ENCODE assay signal across 36 cellular contexts in genomic region chr2:16952368-16952767, GRCh38.
"Had no signal": no experiment of that assay in that cellular context is flagged by ENCODE, and none has a peak within 500 bp of the region (broad histone marks: within the 10 kb centered on the region; RNA-seq: fewer than 3 reads in every experiment).

No MANE protein-coding gene starts in this region.

- H3K27me3 Mint-ChIP-seq: activated CD4-positive, alpha-beta T cell treated with anti-CD3 and anti-CD28 coated beads, Interleukin-2, amount 10 ng/mL, durations not matched to agents 24 days and 14 days; activated CD8-positive, alpha-beta T cell treated with anti-CD3 and anti-CD28 coated beads for 36 hours; activated naive CD8-positive, alpha-beta T cell treated with anti-CD3 and anti-CD28 coated beads for 36 hours; activated T-helper 17 cell treated with anti-CD3 and anti-CD28 coated beads, Interleukin-2, amount 50 U/mL, for 72 hours; T-cell; T-helper 17 cell had no signal

- DNase-seq: activated CD4-positive, alpha-beta T cell treated with anti-CD3 and anti-CD28 coated beads, Interleukin-2, amount 10 ng/mL, durations not matched to agents 24 days and 14 days; activated CD4-positive, alpha-beta T cell treated with anti-CD3 and anti-CD28 coated beads, Interleukin-2, amount 50 U/mL, for 4 hours; activated CD8-positive, alpha-beta T cell treated with anti-CD3 and anti-CD28 coated beads for 36 hours; activated effector memory CD4-positive, alpha-beta T cell treated with anti-CD3 and anti-CD28 coated beads, Interleukin-2, amount 50 U/mL, for 16 hours; activated naive CD4-positive, alpha-beta T cell; activated naive CD4-positive, alpha-beta T cell treated with anti-CD3 and anti-CD28 coated beads, Interleukin-2, amount 50 U/mL, for 16 hours; activated naive CD8-positive, alpha-beta T cell treated with anti-CD3 and anti-CD28 coated beads for 36 hours; activated T-cell treated with anti-CD3 and anti-CD28 coated beads, Interleukin-2, amount 50 U/mL, for 1 hour; activated T-cell treated with anti-CD3 and anti-CD28 coated beads, Interleukin-2, amount 50 U/mL, for 72 hours; amniotic stem cell; aorta; brain microvascular endothelial cell; central memory CD4-positive, alpha-beta T cell; Karpas-422; KBM-7; MG63; MV-4-11; NCI-H1092; NCI-H1436 treated with DMSO at 0.1 percent for 48 hours; NCI-H1694 treated with DMSO at 0.1 percent for 48 hours; NCI-H2029; NCI-H2171 treated with DMSO at 0.1 percent for 48 hours; NCI-H2227 treated with DMSO at 0.1 percent for 48 hours; NCI-H446; NCI-H510A treated with DMSO at 0.1 percent for 48 hours; NCI-H82; NK-92 treated with Interleukin-12 subunit alpha and Interleukin-12 subunit beta, amount 100 ng/mL, for 24 hours; PC-9; SIG-M5; T-cell; T-helper 17 cell had no signal

- H3K9me3 ChIP-seq: MG63 had no signal

- H3K27ac Mint-ChIP-seq: activated CD4-positive, alpha-beta T cell treated with anti-CD3 and anti-CD28 coated beads, Interleukin-2, amount 10 ng/mL, durations not matched to agents 24 days and 14 days; activated CD8-positive, alpha-beta T cell treated with anti-CD3 and anti-CD28 coated beads for 36 hours; activated naive CD8-positive, alpha-beta T cell treated with anti-CD3 and anti-CD28 coated beads for 36 hours; activated T-cell treated with anti-CD3 and anti-CD28 coated beads, Interleukin-2, amount 50 U/mL, for 72 hours; activated T-helper 17 cell treated with anti-CD3 and anti-CD28 coated beads, Interleukin-2, amount 50 U/mL, for 72 hours; T-cell; T-helper 17 cell had no signal

- H3K27ac ChIP-seq: brain microvascular endothelial cell, PC-9, RWPE1, VCaP had no signal

- H3K4me2 ChIP-seq: PC-9 had no signal

- H3K36me3 Mint-ChIP-seq: activated naive CD8-positive, alpha-beta T cell treated with anti-CD3 and anti-CD28 coated beads for 36 hours; T-cell had no signal

- H3K4me1 Mint-ChIP-seq: activated CD4-positive, alpha-beta T cell treated with anti-CD3 and anti-CD28 coated beads, Interleukin-2, amount 10 ng/mL, durations not matched to agents 24 days and 14 days; activated naive CD8-positive, alpha-beta T cell treated with anti-CD3 and anti-CD28 coated beads for 36 hours; activated T-helper 17 cell treated with anti-CD3 and anti-CD28 coated beads, Interleukin-2, amount 50 U/mL, for 72 hours; T-cell; T-helper 17 cell had no signal

- H3K4me3 Mint-ChIP-seq: activated CD4-positive, alpha-beta T cell treated with anti-CD3 and anti-CD28 coated beads, Interleukin-2, amount 10 ng/mL, durations not matched to agents 24 days and 14 days; activated CD8-positive, alpha-beta T cell treated with anti-CD3 and anti-CD28 coated beads for 36 hours; activated naive CD8-positive, alpha-beta T cell treated with anti-CD3 and anti-CD28 coated beads for 36 hours; activated T-cell treated with anti-CD3 and anti-CD28 coated beads, Interleukin-2, amount 50 U/mL, for 72 hours; activated T-helper 17 cell treated with anti-CD3 and anti-CD28 coated beads, Interleukin-2, amount 50 U/mL, for 72 hours; T-cell; T-helper 17 cell had no signal

- H3K36me3 ChIP-seq: brain microvascular endothelial cell, MG63 had no signal

- H3K9me3 Mint-ChIP-seq: activated CD4-positive, alpha-beta T cell treated with anti-CD3 and anti-CD28 coated beads, Interleukin-2, amount 10 ng/mL, durations not matched to agents 24 days and 14 days; activated naive CD8-positive, alpha-beta T cell treated with anti-CD3 and anti-CD28 coated beads for 36 hours had no signal

- H3K27me3 ChIP-seq: brain microvascular endothelial cell, MG63 had no signal

- ATAC-seq: activated CD8-positive, alpha-beta T cell treated with anti-CD3 and anti-CD28 coated beads for 36 hours; activated T-cell treated with anti-CD3 and anti-CD28 coated beads, Interleukin-2, amount 50 U/mL, for 72 hours; activated T-helper 17 cell treated with anti-CD3 and anti-CD28 coated beads, Interleukin-2, amount 50 U/mL, for 72 hours; Right ventricle myocardium inferior; SK-N-SH treated with all-trans-retinoic acid at 6 μM for 48 hours; T-cell; T-helper 17 cell had no signal

- H3K4me3 ChIP-seq: MG63, PC-9 had no signal

- H2AFZ ChIP-seq: PC-9 had no signal
